27 cellular contexts compared by ENCODE assay signal in genomic region chr3:134638385-134639020, GRCh38. TPM values are rescaled to one million over a fixed set of nuclear protein-coding genes. Genes with fewer than 3 reads are reported as not detected.
"Had no signal": no experiment of that assay in that cellular context is flagged by ENCODE, and none has a peak within 500 bp of the region (broad histone marks: within the 10 kb centered on the region; RNA-seq: fewer than 3 reads in every experiment).

No MANE protein-coding gene starts in this region.

- ATAC-seq: activated T-cell treated with anti-CD3 and anti-CD28 coated beads, Interleukin-2, amount 50 U/mL, for 4 hours; activated T-helper 17 cell treated with anti-CD3 and anti-CD28 coated beads, Interleukin-2, amount 50 U/mL, for 72 hours; heart right ventricle; natural killer cell; stimulated activated effector memory CD8-positive, alpha-beta T cell treated with anti-CD3 and anti-CD28 coated beads, Interleukin-12 subunit alpha, Interleukin-12 subunit beta, amount 100 ng/mL, for 72 hours had no signal

- H3K36me3 Mint-ChIP-seq: natural killer cell; neural progenitor cell; stimulated activated effector memory CD8-positive, alpha-beta T cell treated with anti-CD3 and anti-CD28 coated beads, Interleukin-12 subunit alpha, Interleukin-12 subunit beta, amount 100 ng/mL, for 72 hours had no signal

- H3K27ac Mint-ChIP-seq: activated T-helper 17 cell treated with anti-CD3 and anti-CD28 coated beads, Interleukin-2, amount 50 U/mL, for 72 hours; dendritic cell treated with granulocyte-macrophage colony-stimulating factor and Interleukin-4, amounts not matched to agents 40 ng/mL and 50 ng/mL, for 4 days; natural killer cell; neural progenitor cell; stimulated activated effector memory CD8-positive, alpha-beta T cell treated with anti-CD3 and anti-CD28 coated beads, Interleukin-12 subunit alpha, Interleukin-12 subunit beta, amount 100 ng/mL, for 72 hours; stimulated activated naive CD8-positive, alpha-beta T cell treated with anti-CD3 and anti-CD28 coated beads, Interleukin-15, Interleukin-2, amounts not matched to agents 100 ng/mL and 50 ng/mL, for 24 hours had no signal

- H3K4me3 Mint-ChIP-seq: activated T-cell treated with anti-CD3 and anti-CD28 coated beads, Interleukin-2, amount 50 U/mL, for 4 hours; activated T-helper 17 cell treated with anti-CD3 and anti-CD28 coated beads, Interleukin-2, amount 50 U/mL, for 72 hours; dendritic cell treated with granulocyte-macrophage colony-stimulating factor and Interleukin-4, amounts not matched to agents 40 ng/mL and 50 ng/mL, for 4 days; natural killer cell; neural progenitor cell; stimulated activated effector memory CD8-positive, alpha-beta T cell treated with anti-CD3 and anti-CD28 coated beads, Interleukin-12 subunit alpha, Interleukin-12 subunit beta, amount 100 ng/mL, for 72 hours; stimulated activated naive CD8-positive, alpha-beta T cell treated with anti-CD3 and anti-CD28 coated beads, Interleukin-15, Interleukin-2, amounts not matched to agents 100 ng/mL and 50 ng/mL, for 24 hours had no signal

- H3K9me3 Mint-ChIP-seq: dendritic cell treated with granulocyte-macrophage colony-stimulating factor and Interleukin-4, amounts not matched to agents 40 ng/mL and 50 ng/mL, for 4 days; natural killer cell; neural progenitor cell; stimulated activated effector memory CD8-positive, alpha-beta T cell treated with anti-CD3 and anti-CD28 coated beads, Interleukin-12 subunit alpha, Interleukin-12 subunit beta, amount 100 ng/mL, for 72 hours; stimulated activated naive CD8-positive, alpha-beta T cell treated with anti-CD3 and anti-CD28 coated beads, Interleukin-15, Interleukin-2, amounts not matched to agents 100 ng/mL and 50 ng/mL, for 24 hours had no signal

- DNase-seq: activated CD4-positive, alpha-beta T cell treated with anti-CD3 and anti-CD28 coated beads for 4 hours; activated CD4-positive, alpha-beta T cell treated with anti-CD3 and anti-CD28 coated beads, Interleukin-2, amount 50 U/mL, for 4 hours; activated gamma-delta T cell treated with Interleukin-2 at 50 U/mL for 16 hours; activated naive CD4-positive, alpha-beta T cell treated with anti-CD3 and anti-CD28 coated beads, Interleukin-2, amount 50 U/mL, for 16 hours; activated T-cell treated with anti-CD3 and anti-CD28 coated beads, Interleukin-2, amount 50 U/mL, for 4 hours; amniotic stem cell; brain microvascular endothelial cell; effector CD4-positive, alpha-beta T cell; esophagus squamous epithelium; foreskin melanocyte; heart right ventricle; left ventricle myocardium inferior; mesendoderm; natural killer cell; sigmoid colon; small intestine; stimulated activated CD4-positive, alpha-beta T cell treated with anti-CD3 and anti-CD28 coated beads, Interleukin-4, amount 100 ng/mL, for 24 hours; trophoblast cell had no signal

- H3K36me3 ChIP-seq: brain microvascular endothelial cell, esophagus squamous epithelium, heart right ventricle, left ventricle myocardium inferior, neural progenitor cell, thoracic aorta had no signal

- H3K27me3 ChIP-seq: brain microvascular endothelial cell, esophagus squamous epithelium, heart right ventricle, neural progenitor cell, sigmoid colon had no signal

- H3K27ac ChIP-seq: brain microvascular endothelial cell, epithelial cell of prostate, esophagus squamous epithelium, heart right ventricle, left ventricle myocardium inferior, neural progenitor cell, sigmoid colon, thoracic aorta had no signal

- H3K9ac ChIP-seq: neural progenitor cell had no signal

- H3K4me1 Mint-ChIP-seq: activated T-helper 17 cell treated with anti-CD3 and anti-CD28 coated beads, Interleukin-2, amount 50 U/mL, for 72 hours; natural killer cell; stimulated activated effector memory CD8-positive, alpha-beta T cell treated with anti-CD3 and anti-CD28 coated beads, Interleukin-12 subunit alpha, Interleukin-12 subunit beta, amount 100 ng/mL, for 72 hours had no signal

- H3K27me3 Mint-ChIP-seq: dendritic cell treated with granulocyte-macrophage colony-stimulating factor and Interleukin-4, amounts not matched to agents 40 ng/mL and 50 ng/mL, for 4 days; stimulated activated naive CD8-positive, alpha-beta T cell treated with anti-CD3 and anti-CD28 coated beads, Interleukin-15, Interleukin-2, amounts not matched to agents 100 ng/mL and 50 ng/mL, for 24 hours had no signal

- H3K4me3 ChIP-seq: esophagus squamous epithelium, heart right ventricle, left ventricle myocardium inferior, lung, neural progenitor cell, sigmoid colon, thoracic aorta had no signal

- H3K4me1 ChIP-seq: esophagus squamous epithelium, sigmoid colon had no signal

- H3K9me3 ChIP-seq: esophagus squamous epithelium, left ventricle myocardium inferior, sigmoid colon, thoracic aorta had no signal

RNA-seq across cellular contexts. Expression of gene KY, which starts 12.3 kb away (rescaled TPM):
- total RNA-seq: activated T-cell treated with anti-CD3 and anti-CD28 coated beads, Interleukin-2, amount 50 U/mL, for 4 hours; activated T-helper 17 cell treated with anti-CD3 and anti-CD28 coated beads, Interleukin-2, amount 50 U/mL, for 72 hours; subcutaneous adipose tissue had no signal
